26 cellular contexts compared by ENCODE assay signal in genomic region chr13:23074054-23074805, GRCh38.
DNase-seq lines count a peak whose midpoint lies in the region; ATAC-seq and TF ChIP-seq lines count a peak whose summit lies in the region.
"Had no signal": no experiment of that assay in that cellular context is flagged by ENCODE, and none has a peak within 500 bp of the region (broad histone marks: within the 10 kb centered on the region; RNA-seq: fewer than 3 reads in every experiment).

No MANE protein-coding gene starts in this region.

- H3K4me2 ChIP-seq in fibroblast of lung (ENCODE audit: extremely low read depth, insufficient read depth, low read length), result peak overlapping the region; percentile 40

- H3K4me1 ChIP-seq in fibroblast of lung (ENCODE audit: control insufficient read depth, extremely low read depth, insufficient read depth, low read length) (no peaks in the 10 kb centered on the region), sigmoid colon (peaks cover 0 to 7% (median 0%) of the 10 kb centered on the region in 4 donors)
- H3K4me1 ChIP-seq: BE2C, heart left ventricle, lower lobe of right lung, stomach, upper lobe of right lung had no signal

- H3K4me3 ChIP-seq in fibroblast of lung (replicated peaks in 1 of 4; ENCODE audit: control extremely low read depth in 1 of 4, insufficient read depth in 1 of 4, low read depth in 3 of 4, low read length in 4 of 4) (no peak overlapping the region), sigmoid colon (no peak overlapping the region)
- H3K4me3 ChIP-seq: heart left ventricle, lower lobe of right lung, ovary, stomach, upper lobe of right lung had no signal

- 8 to 46% methylated on average over 4 of the region's 4 CpGs for WGBS in sigmoid colon, 2 donors

- no peak overlapping the region for H3K9ac ChIP-seq in fibroblast of lung (ENCODE audit: insufficient read depth, low read length)

- TF ChIP-seq POLR2A in sigmoid colon (IDR thresholded peaks at IDR 0.05), result no peak

- no peaks in the 10 kb centered on the region for H3K79me2 ChIP-seq in fibroblast of lung (ENCODE audit: control insufficient read depth, insufficient read depth, low read length)

- ATAC-seq in HG02571 (IDR thresholded peaks at IDR 0.05; ENCODE audit: unreplicated experiment) (no peak), HG03196 (IDR thresholded peaks at IDR 0.05; ENCODE audit: unreplicated experiment) (no peak), HG03097 (IDR thresholded peaks at IDR 0.05; ENCODE audit: low FRiP score, unreplicated experiment) (no peak)
- ATAC-seq: Panc1, upper lobe of right lung, WTC11 had no signal

- no peaks in the 10 kb centered on the region for H3K27me3 ChIP-seq in fibroblast of lung (ENCODE audit: control insufficient read depth, insufficient read depth, low read length)
- H3K27me3 ChIP-seq in sigmoid colon, result no peaks in the 10 kb centered on the region
- H3K27me3 ChIP-seq: BE2C, ovary, stomach, upper lobe of right lung had no signal

- H2AFZ ChIP-seq in fibroblast of lung (ENCODE audit: low read length), result no peak overlapping the region

- DNase-seq in DMS53 (lab: John Stamatoyannopoulos, UW) (peak; percentile 13), DMS53 treated with DMSO at 0.1 percent for 48 hours (lab: John Stamatoyannopoulos, UW; ENCODE audit: unreplicated experiment) (no peak), NCI-H128 (lab: John Stamatoyannopoulos, UW; ENCODE audit: unreplicated experiment) (peak; percentile 13), fibroblast of lung (ENCODE audit: low read depth in 2 of 2) (peak in 1 of 2 donors; percentile 58), sigmoid colon (no peak)
- DNase-seq: 8988T; activated CD4-positive, alpha-beta memory T cell treated with anti-CD3 and anti-CD28 coated beads for 36 hours; amniotic stem cell; BE2C; caudate nucleus; GF-D8; heart left ventricle; immature natural killer cell; lower lobe of right lung; MV-4-11; NCI-H2107; NCI-H774; stimulated activated CD4-positive, alpha-beta T cell treated with anti-CD3 and anti-CD28 coated beads, Interleukin-4, amount 100 ng/mL, for 24 hours; stomach; upper lobe of right lung had no signal

- intact Hi-C loops in sigmoid colon (cut with DNase I), result no loop called here

- H3K36me3 ChIP-seq in fibroblast of lung (ENCODE audit: control insufficient read depth, insufficient read depth, low read length) (no peaks in the 10 kb centered on the region), sigmoid colon (no peaks in the 10 kb centered on the region)
- H3K36me3 ChIP-seq: BE2C, heart left ventricle, lower lobe of right lung, ovary, stomach, upper lobe of right lung had no signal

- H3K27ac ChIP-seq in fibroblast of lung (ENCODE audit: insufficient read depth, low read length) (no peak overlapping the region), sigmoid colon (peak overlapping the region in 3 of 4 donors; percentile 11 to 36 (median 17))
- H3K27ac ChIP-seq: heart left ventricle, lower lobe of right lung, ovary, stomach, upper lobe of right lung had no signal

- TF ChIP-seq EP300 in sigmoid colon (IDR thresholded peaks at IDR 0.05), result no peak

- no peak for TF ChIP-seq CTCF in fibroblast of lung (conservative IDR thresholded peaks at IDR 0.05 in 1 of 2, IDR thresholded peaks at IDR 0.05 in 1 of 2; ENCODE audit: low read depth in 1 of 2, low read length in 2 of 2)
- TF ChIP-seq CTCF in sigmoid colon (IDR thresholded peaks at IDR 0.05), result no peak

- no peaks in the 10 kb centered on the region for H4K20me1 ChIP-seq in fibroblast of lung (ENCODE audit: control insufficient read depth, extremely low read depth, insufficient read depth, low read length)

- H3K9me3 ChIP-seq in fibroblast of lung (ENCODE audit: control insufficient read depth, insufficient read depth, low read depth, low read length) (no peaks in the 10 kb centered on the region), sigmoid colon (no peaks in the 10 kb centered on the region)
- H3K9me3 ChIP-seq: BE2C, lower lobe of right lung, ovary, stomach, upper lobe of right lung had no signal

Comparison
In these comparisons a context has a peak if more than half of its experiments do, and no peak if none do; other contexts are left out.
1. DNase-seq: peak in DMS53 (single experiment) and NCI-H128 (single experiment); none in DMS53 treated with DMSO at 0.1 percent for 48 hours (single experiment) and sigmoid colon (single experiment).